Comparison of ENCODE assay signal across 22 cellular contexts in genomic region chr9:115142502-115143265, GRCh38. TPM values are rescaled to one million over a fixed set of nuclear protein-coding genes. Genes with fewer than 3 reads are reported as not detected.
DNase-seq lines count a peak whose midpoint lies in the region; ATAC-seq and TF ChIP-seq lines count a peak whose summit lies in the region.
"Had no signal": no experiment of that assay in that cellular context is flagged by ENCODE, and none has a peak within 500 bp of the region (broad histone marks: within the 10 kb centered on the region; RNA-seq: fewer than 3 reads in every experiment).

No MANE protein-coding gene starts in this region.

- ATAC-seq in WTC11 = no peak
- ATAC-seq in GM18873 (IDR thresholded peaks at IDR 0.05; ENCODE audit: low FRiP score, unreplicated experiment) = no peak
- ATAC-seq: GM23338, heart left ventricle, left ventricle myocardium superior had no signal

- H3K36me3 Mint-ChIP-seq in activated CD4-positive, alpha-beta T cell treated with anti-CD3 and anti-CD28 coated beads, Interleukin-2, amount 10 ng/mL, durations not matched to agents 7 days and 5 days (ENCODE audit: low read depth) = peaks cover 15% of the 10 kb centered on the region
- H3K36me3 Mint-ChIP-seq in activated T-helper 1 cell treated with anti-CD3 and anti-CD28 coated beads, Interleukin-12 subunit alpha, Interleukin-12 subunit beta, Interleukin-2, Interleukin-4 antibody, amounts not matched to agents 30 ng/mL and 10 ng/mL and 1 ng/mL, durations not matched to agents 14 hours and 24 hours and 36 hours (ENCODE audit: low read depth) = peaks cover 11% of the 10 kb centered on the region
- H3K36me3 Mint-ChIP-seq in WTC11 = no peaks in the 10 kb centered on the region
- H3K36me3 Mint-ChIP-seq: IgD-negative memory B cell had no signal

- DNase-seq in activated CD4-positive, alpha-beta T cell treated with anti-CD3 and anti-CD28 coated beads, Interleukin-2, amount 10 ng/mL, durations not matched to agents 7 days and 5 days = no peak
- no peak for DNase-seq in activated CD4-positive, alpha-beta T cell treated with anti-CD3 and anti-CD28 coated beads, Interleukin-2, amount 50 U/mL, for 4 hours
- DNase-seq in activated T-helper 1 cell treated with anti-CD3 and anti-CD28 coated beads, Interleukin-12 subunit alpha, Interleukin-12 subunit beta, Interleukin-2, Interleukin-4 antibody, amounts not matched to agents 30 ng/mL and 10 ng/mL and 1 ng/mL, durations not matched to agents 14 hours and 24 hours and 36 hours (ENCODE audit: low spot score) = no peak
- DNase-seq in hepatic stellate cell (ENCODE audit: low spot score) (peak; percentile 21), skeletal muscle cell (ENCODE audit: low read depth) (peak; percentile 65), WTC11 (ENCODE audit: low spot score) (no peak), amniotic stem cell (lab: John Stamatoyannopoulos, UW) (no peak)
- DNase-seq: activated CD8-positive, alpha-beta memory T cell treated with anti-CD3 and anti-CD28 coated beads, Interleukin-2, amount 50 U/mL, for 48 hours; activated effector memory CD4-positive, alpha-beta T cell treated with anti-CD3 and anti-CD28 coated beads, Interleukin-2, amount 50 U/mL, for 16 hours; cerebellar nuclear complex; effector CD4-positive, alpha-beta T cell; heart left ventricle; left ventricle myocardium superior; NCI-H1436; NCI-H524; retina had no signal

- no peak overlapping the region for H3K4me3 ChIP-seq in skeletal muscle cell (ENCODE audit: low read depth, low read length)
- H3K4me3 ChIP-seq: BLaER1 treated with 17β-estradiol and CSF1 and Interleukin-3, amounts not matched to agents 10 nM and 100 nM; esophagus muscularis mucosa; GM23338; heart left ventricle; suprapubic skin had no signal

- POLR2A ChIA-PET in activated CD4-positive, alpha-beta T cell treated with anti-CD3 and anti-CD28 coated beads, Interleukin-2, amount 10 ng/mL, durations not matched to agents 7 days and 5 days (lab: Charles Lee) = no interaction called here
- POLR2A ChIA-PET in WTC11 (lab: Charles Lee) = no interaction called here

- no peak for TF ChIP-seq CTCF in WTC11 (IDR thresholded peaks at IDR 0.05)

- H3K4me3 Mint-ChIP-seq in activated CD4-positive, alpha-beta T cell treated with anti-CD3 and anti-CD28 coated beads, Interleukin-2, amount 10 ng/mL, durations not matched to agents 7 days and 5 days = no peak overlapping the region
- peak overlapping the region; percentile 26 for H3K4me3 Mint-ChIP-seq in activated T-helper 1 cell treated with anti-CD3 and anti-CD28 coated beads, Interleukin-12 subunit alpha, Interleukin-12 subunit beta, Interleukin-2, Interleukin-4 antibody, amounts not matched to agents 30 ng/mL and 10 ng/mL and 1 ng/mL, durations not matched to agents 14 hours and 24 hours and 36 hours
- H3K4me3 Mint-ChIP-seq in WTC11 = no peak overlapping the region
- H3K4me3 Mint-ChIP-seq: GM23338, IgD-negative memory B cell had no signal

- peaks cover 44% of the 10 kb centered on the region for H3K27me3 Mint-ChIP-seq in activated CD4-positive, alpha-beta T cell treated with anti-CD3 and anti-CD28 coated beads, Interleukin-2, amount 10 ng/mL, durations not matched to agents 7 days and 5 days
- peaks cover 16% of the 10 kb centered on the region for H3K27me3 Mint-ChIP-seq in activated T-helper 1 cell treated with anti-CD3 and anti-CD28 coated beads, Interleukin-12 subunit alpha, Interleukin-12 subunit beta, Interleukin-2, Interleukin-4 antibody, amounts not matched to agents 30 ng/mL and 10 ng/mL and 1 ng/mL, durations not matched to agents 14 hours and 24 hours and 36 hours (ENCODE audit: insufficient read depth)
- H3K27me3 Mint-ChIP-seq in WTC11 (ENCODE audit: low read depth) = peaks cover 15% of the 10 kb centered on the region

- peaks cover 11% of the 10 kb centered on the region for H3K9me3 Mint-ChIP-seq in activated CD4-positive, alpha-beta T cell treated with anti-CD3 and anti-CD28 coated beads, Interleukin-2, amount 10 ng/mL, durations not matched to agents 7 days and 5 days
- H3K9me3 Mint-ChIP-seq in activated T-helper 1 cell treated with anti-CD3 and anti-CD28 coated beads, Interleukin-12 subunit alpha, Interleukin-12 subunit beta, Interleukin-2, Interleukin-4 antibody, amounts not matched to agents 30 ng/mL and 10 ng/mL and 1 ng/mL, durations not matched to agents 14 hours and 24 hours and 36 hours = peaks cover 14% of the 10 kb centered on the region
- no peaks in the 10 kb centered on the region for H3K9me3 Mint-ChIP-seq in WTC11
- H3K9me3 Mint-ChIP-seq: GM23338, IgD-negative memory B cell had no signal

- peak overlapping the region; percentile 48 for H3K27ac Mint-ChIP-seq in activated CD4-positive, alpha-beta T cell treated with anti-CD3 and anti-CD28 coated beads, Interleukin-2, amount 10 ng/mL, durations not matched to agents 7 days and 5 days
- peak overlapping the region; percentile 11 for H3K27ac Mint-ChIP-seq in activated T-helper 1 cell treated with anti-CD3 and anti-CD28 coated beads, Interleukin-12 subunit alpha, Interleukin-12 subunit beta, Interleukin-2, Interleukin-4 antibody, amounts not matched to agents 30 ng/mL and 10 ng/mL and 1 ng/mL, durations not matched to agents 14 hours and 24 hours and 36 hours
- no peak overlapping the region for H3K27ac Mint-ChIP-seq in WTC11
- H3K27ac Mint-ChIP-seq: GM23338, IgD-negative memory B cell had no signal

- peaks cover 29% of the 10 kb centered on the region for H3K4me1 Mint-ChIP-seq in activated CD4-positive, alpha-beta T cell treated with anti-CD3 and anti-CD28 coated beads, Interleukin-2, amount 10 ng/mL, durations not matched to agents 7 days and 5 days
- H3K4me1 Mint-ChIP-seq in activated T-helper 1 cell treated with anti-CD3 and anti-CD28 coated beads, Interleukin-12 subunit alpha, Interleukin-12 subunit beta, Interleukin-2, Interleukin-4 antibody, amounts not matched to agents 30 ng/mL and 10 ng/mL and 1 ng/mL, durations not matched to agents 14 hours and 24 hours and 36 hours (ENCODE audit: low read depth) = peaks cover 36% of the 10 kb centered on the region
- peaks cover 9% of the 10 kb centered on the region for H3K4me1 Mint-ChIP-seq in WTC11
- H3K4me1 Mint-ChIP-seq: GM23338, IgD-negative memory B cell had no signal

- CTCF ChIA-PET in activated CD4-positive, alpha-beta T cell treated with anti-CD3 and anti-CD28 coated beads, Interleukin-2, amount 10 ng/mL, durations not matched to agents 7 days and 5 days (lab: Charles Lee) = interaction anchor here (0.7 kb wide), 1 partner anchor 61 kb away, joined by 3 read pairs; no protein-coding TSS in a partner anchor
- CTCF ChIA-PET in WTC11 (lab: Charles Lee) = no interaction called here

- intact Hi-C loops in activated T-helper 1 cell treated with anti-CD3 and anti-CD28 coated beads, Interleukin-12 subunit alpha, Interleukin-12 subunit beta, Interleukin-2, Interleukin-4 antibody, amounts not matched to agents 30 ng/mL and 10 ng/mL and 1 ng/mL, durations not matched to agents 14 hours and 24 hours and 36 hours (cut with micrococcal nuclease) = loop anchor here (2.0 kb wide), 1 partner anchor 62 kb away; no protein-coding TSS in a partner anchor

TF ChIP-seq in WTC11, 78 proteins besides CTCF, POLR2A, EP300 and RAD21 (continues in another document):
- no peak for TF ChIP-seq PREB (CRISPR knock-in tag; IDR thresholded peaks at IDR 0.05; ENCODE audit: borderline replicate concordance)
- TF ChIP-seq MAX (CRISPR knock-in tag; IDR thresholded peaks at IDR 0.05) = no peak
- TF ChIP-seq GTF2I (CRISPR knock-in tag; conservative IDR thresholded peaks at IDR 0.05) = no peak
- TF ChIP-seq AR (CRISPR knock-in tag; IDR thresholded peaks at IDR 0.05) = no peak
- TF ChIP-seq SMAD3 (CRISPR knock-in tag; IDR thresholded peaks at IDR 0.05; ENCODE audit: borderline replicate concordance) = no peak

RNA-seq across cellular contexts. Expression of gene TNC, which starts 24.7 kb away (rescaled TPM):
- under 1 TPM in 1 of 2 experiments, not detected in 1; 0.12 TPM for total RNA-seq in activated CD4-positive, alpha-beta T cell treated with anti-CD3 and anti-CD28 coated beads, Interleukin-2, amount 10 ng/mL, durations not matched to agents 7 days and 5 days
- total RNA-seq in activated T-helper 1 cell treated with anti-CD3 and anti-CD28 coated beads, Interleukin-12 subunit alpha, Interleukin-12 subunit beta, Interleukin-2, Interleukin-4 antibody, amounts not matched to agents 30 ng/mL and 10 ng/mL and 1 ng/mL, durations not matched to agents 14 hours and 24 hours and 36 hours = 0.60 and 0.61 TPM in 2 replicates
- 3.3 to 4.5 TPM (median 3.6 TPM) in 3 replicates for total RNA-seq in WTC11 (2021)

Comparison
In these comparisons a context has a peak if more than half of its experiments do, and no peak if none do; other contexts are left out.
1. DNase-seq: peak in hepatic stellate cell (single experiment) and skeletal muscle cell (single experiment); none in activated CD4-positive, alpha-beta T cell treated with anti-CD3 and anti-CD28 coated beads, Interleukin-2, amount 10 ng/mL, durations not matched to agents 7 days and 5 days (single experiment), activated CD4-positive, alpha-beta T cell treated with anti-CD3 and anti-CD28 coated beads, Interleukin-2, amount 50 U/mL, for 4 hours (0 of 2), activated T-helper 1 cell treated with anti-CD3 and anti-CD28 coated beads, Interleukin-12 subunit alpha, Interleukin-12 subunit beta, Interleukin-2, Interleukin-4 antibody, amounts not matched to agents 30 ng/mL and 10 ng/mL and 1 ng/mL, durations not matched to agents 14 hours and 24 hours and 36 hours (single experiment), WTC11 (single experiment) and amniotic stem cell (single experiment).